In genomic region chr14:31261859-31262739, GRCh38 we compare ENCODE assay signal across 8 cellular contexts. TPM values are rescaled to one million over a fixed set of nuclear protein-coding genes. Genes with fewer than 3 reads are reported as not detected.
DNase-seq lines count a peak whose midpoint lies in the region; ATAC-seq and TF ChIP-seq lines count a peak whose summit lies in the region.

No MANE protein-coding gene starts in this region.

- peaks cover 32% of the 10 kb centered on the region for H3K4me1 ChIP-seq in RWPE2 (ENCODE audit: insufficient read depth, poor library complexity, severe bottlenecking)
- peaks cover 0 to 27% of the 10 kb centered on the region in 2 donors for H3K4me1 ChIP-seq in right atrium auricular region
- peaks cover 5 to 42% (median 21%) of the 10 kb centered on the region in 4 donors for H3K4me1 ChIP-seq in upper lobe of left lung

- H3K27me3 ChIP-seq in RWPE2 (ENCODE audit: insufficient read depth, poor library complexity, severe bottlenecking) (no peaks in the 10 kb centered on the region), right atrium auricular region (no peaks in the 10 kb centered on the region), upper lobe of left lung (no peaks in the 10 kb centered on the region)

- H3K4me3 ChIP-seq in RWPE2 (ENCODE audit: severe bottlenecking) (no peak overlapping the region), right atrium auricular region (no peak overlapping the region), upper lobe of left lung (no peak overlapping the region)

- H3K36me3 ChIP-seq in RWPE2 (ENCODE audit: low read depth) (no peaks in the 10 kb centered on the region), right atrium auricular region (no peaks in the 10 kb centered on the region), upper lobe of left lung (no peaks in the 10 kb centered on the region)

- peak in 2 of 4 donors; percentile 9 to 53 for TF ChIP-seq EP300 in upper lobe of left lung (IDR thresholded peaks at IDR 0.05)

- WGBS in upper lobe of left lung, 2 donors = 31% methylated on average over 5 to 6 of the region's 6 CpGs

- TF ChIP-seq CTCF in RWPE2 (IDR thresholded peaks at IDR 0.05; ENCODE audit: poor library complexity, severe bottlenecking) (no peak), right atrium auricular region (IDR thresholded peaks at IDR 0.05) (no peak), upper lobe of left lung (IDR thresholded peaks at IDR 0.05) (no peak)

- no peaks in the 10 kb centered on the region for H3K9me3 ChIP-seq in RWPE2 (ENCODE audit: severe bottlenecking)
- H3K9me3 ChIP-seq in right atrium auricular region = no peaks in the 10 kb centered on the region
- H3K9me3 ChIP-seq in upper lobe of left lung = no peaks in the 10 kb centered on the region

- no peaks in the 10 kb centered on the region for H3K9me3 Mint-ChIP-seq in activated naive CD4-positive, alpha-beta T cell treated with anti-CD3 and anti-CD28 coated beads, Interleukin-2, amount 50 U/mL, for 72 hours

- peak; percentile 13 to 48 for DNase-seq in NCI-H2081 (lab: John Stamatoyannopoulos, UW)
- DNase-seq in NCI-H2081 treated with DMSO at 0.1 percent for 48 hours (lab: John Stamatoyannopoulos, UW) = no peak
- DNase-seq in RWPE2 (ENCODE audit: low spot score) = no peak
- DNase-seq in right atrium auricular region (ENCODE audit: low spot score) = peak; percentile 82
- peak in 1 of 2 donors; percentile 77 for DNase-seq in upper lobe of left lung
- no peak for DNase-seq in activated naive CD4-positive, alpha-beta T cell treated with anti-CD3 and anti-CD28 coated beads, Interleukin-2, amount 50 U/mL, for 72 hours (ENCODE audit: low spot score in 2 of 2)
- DNase-seq in activated effector memory CD4-positive, alpha-beta T cell treated with Interleukin-2 at 50 U/mL for 16 hours = no peak

- no peaks in the 10 kb centered on the region for H3K36me3 Mint-ChIP-seq in activated naive CD4-positive, alpha-beta T cell treated with anti-CD3 and anti-CD28 coated beads, Interleukin-2, amount 50 U/mL, for 72 hours

- H3K27ac ChIP-seq in RWPE2 (ENCODE audit: poor library complexity, severe bottlenecking) = peak overlapping the region; percentile 58
- H3K27ac ChIP-seq in right atrium auricular region = peak overlapping the region; percentile 54 to 72
- peak overlapping the region; percentile 68 to 81 (median 80) for H3K27ac ChIP-seq in upper lobe of left lung

- ATAC-seq in RWPE2 (ENCODE audit: low read depth) (no peak), upper lobe of left lung (ENCODE audit: low FRiP score in 2 of 2) (peak; percentile 50 to 65), HG03469 (IDR thresholded peaks at IDR 0.05; ENCODE audit: unreplicated experiment) (no peak)
- no peak for ATAC-seq in activated naive CD4-positive, alpha-beta T cell treated with anti-CD3 and anti-CD28 coated beads, Interleukin-2, amount 50 U/mL, for 72 hours

- TF ChIP-seq POLR2A in upper lobe of left lung (IDR thresholded peaks at IDR 0.05) = peak in 1 of 4 donors; percentile 6

- no peak overlapping the region for H3K27ac Mint-ChIP-seq in activated naive CD4-positive, alpha-beta T cell treated with anti-CD3 and anti-CD28 coated beads, Interleukin-2, amount 50 U/mL, for 72 hours

RNA-seq across cellular contexts. Expression of gene HECTD1, which starts 54.5 kb away (rescaled TPM):
- total RNA-seq in right atrium auricular region (100 to 1,000 TPM; 130 to 145 TPM), upper lobe of left lung (100 to 1,000 TPM; 118 to 326 (median 164) TPM)
- 10 to 100 TPM; 75.5 to 87.5 TPM for total RNA-seq in activated naive CD4-positive, alpha-beta T cell treated with anti-CD3 and anti-CD28 coated beads, Interleukin-2, amount 50 U/mL, for 72 hours

Comparison
In these comparisons a context has a peak if more than half of its experiments do, and no peak if none do; other contexts are left out.
1. DNase-seq: peak in NCI-H2081 (2 of 2) and right atrium auricular region (single experiment); none in NCI-H2081 treated with DMSO at 0.1 percent for 48 hours (single experiment), RWPE2 (single experiment), activated naive CD4-positive, alpha-beta T cell treated with anti-CD3 and anti-CD28 coated beads, Interleukin-2, amount 50 U/mL, for 72 hours (0 of 2) and activated effector memory CD4-positive, alpha-beta T cell treated with Interleukin-2 at 50 U/mL for 16 hours (single experiment).
2. ATAC-seq: peak in upper lobe of left lung (2 of 2); none in RWPE2 (single experiment), HG03469 (single experiment) and activated naive CD4-positive, alpha-beta T cell treated with anti-CD3 and anti-CD28 coated beads, Interleukin-2, amount 50 U/mL, for 72 hours (0 of 2).
3. Peak in every context shown above with its lines, with median percentiles within 50 percentile points of each other: H3K27ac ChIP-seq.